In the genomic region with DNA sequence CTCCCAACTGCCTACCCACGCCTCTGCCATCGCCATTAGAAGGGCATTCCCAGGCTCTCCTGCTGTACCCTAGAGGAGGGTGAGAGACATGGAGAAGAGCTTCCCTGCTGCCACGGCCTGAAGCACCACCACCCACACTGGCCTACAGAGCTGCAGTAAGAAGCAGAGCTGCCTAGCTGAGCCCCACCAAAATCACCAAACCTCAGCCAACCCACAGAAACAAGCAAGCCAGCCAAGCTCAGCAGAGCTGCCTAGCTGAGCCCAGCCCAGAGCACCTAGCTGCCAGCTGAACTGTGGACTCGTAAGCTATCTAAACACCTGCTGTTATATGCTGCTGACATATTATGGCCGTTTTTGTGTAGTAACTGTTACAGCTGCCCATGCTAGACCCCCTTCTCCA, we compare ENCODE assay signal across 8 cellular contexts.
"Had no signal": no experiment of that assay in that cellular context is flagged by ENCODE, and none has a peak within 500 bp of the region (broad histone marks: within the 10 kb centered on the region; RNA-seq: fewer than 3 reads in every experiment).

No MANE protein-coding gene starts in this region.

- DNase-seq: GM23248, GOT3, H9, HCEC 1CT, IMR-90 had no signal

- H2AFZ ChIP-seq: GM23248 had no signal

- H3K4me3 Mint-ChIP-seq: H9 had no signal

- H3K9ac ChIP-seq: GM23248 had no signal

- H3K27ac ChIP-seq: GM23248, HL-60 had no signal

- H3K9me3 Mint-ChIP-seq: H9 had no signal

- H3K4me3 ChIP-seq: GM23248, K562 had no signal

- H3K27ac Mint-ChIP-seq: H9 had no signal

- ATAC-seq: K562 had no signal

- FAIRE-seq: H54, K562 had no signal
